1 cellular context compared by ENCODE assay signal in genomic region chr6:63683071-63683603, GRCh38.
TF ChIP-seq lines count a peak whose summit lies in the region.

No MANE protein-coding gene starts in this region.

TF ChIP-seq in GM12878, 131 proteins besides CTCF, POLR2A, EP300 and RAD21 (continued from another document):
- peak; percentile 78 for TF ChIP-seq RELB (IDR thresholded peaks at IDR 0.05; ENCODE audit: low read depth)
- no peak for TF ChIP-seq ETV6 (conservative IDR thresholded peaks at IDR 0.05 in 1 of 2, IDR thresholded peaks at IDR 0.05 in 1 of 2; ENCODE audit: borderline replicate concordance in 1 of 2, low read depth in 1 of 2)
- peak; percentile 39; the same call in 1 of the 2 replicates for TF ChIP-seq JUNB (IDR thresholded peaks at IDR 0.05)
- TF ChIP-seq CREM (IDR thresholded peaks at IDR 0.05; ENCODE audit: low read depth), result no peak
- peak; percentile 32; the same call in 1 of the 2 replicates for TF ChIP-seq RUNX3 (IDR thresholded peaks at IDR 0.05; ENCODE audit: low read length)
- 0 out of 2 replicates have a peak, but pooled peaks have one; percentile 5 for TF ChIP-seq MEF2A (IDR thresholded peaks at IDR 0.05; ENCODE audit: insufficient read depth, low read depth, low read length)
- peak; percentile 76 for TF ChIP-seq SPI1 (IDR thresholded peaks at IDR 0.05; ENCODE audit: borderline replicate concordance, insufficient read depth, low read depth, low read length)
- TF ChIP-seq ZBTB40 (IDR thresholded peaks at IDR 0.05; ENCODE audit: borderline replicate concordance), result peak; percentile 63; the same call in 1 of the 2 replicates
- TF ChIP-seq IKZF2 (IDR thresholded peaks at IDR 0.05), result peak; percentile 74; a peak in 3 of 4 replicates
- no peak for TF ChIP-seq ZNF384 (IDR thresholded peaks at IDR 0.05; ENCODE audit: borderline replicate concordance, low read depth, low read length)
- TF ChIP-seq ATF7 (IDR thresholded peaks at IDR 0.05; ENCODE audit: low read depth), result 0 out of 2 replicates have a peak, but pooled peaks have one; percentile 29
- TF ChIP-seq NFIC (IDR thresholded peaks at IDR 0.05; ENCODE audit: low read depth, low read length), result peak; percentile 76; the same call in 1 of the 2 replicates
- no peak for TF ChIP-seq TCF12 (IDR thresholded peaks at IDR 0.05; ENCODE audit: low read depth, low read length)
- TF ChIP-seq SKIL (IDR thresholded peaks at IDR 0.05; ENCODE audit: low read depth, poor library complexity, severe bottlenecking), result no peak
- peak; percentile 65; the same call in 1 of the 2 replicates for TF ChIP-seq MTA2 (IDR thresholded peaks at IDR 0.05; ENCODE audit: low read depth)
